In genomic region chr6:22102671-22103070, GRCh38 we compare ENCODE assay signal across 13 cellular contexts.
DNase-seq lines count a peak whose midpoint lies in the region; ATAC-seq, FAIRE-seq and TF ChIP-seq lines count a peak whose summit lies in the region.
"Had no signal": no experiment of that assay in that cellular context is flagged by ENCODE, and none has a peak within 500 bp of the region (broad histone marks: within the 10 kb centered on the region; RNA-seq: fewer than 3 reads in every experiment).

No MANE protein-coding gene starts in this region.

- H3K36me3 ChIP-seq in astrocyte (ENCODE audit: insufficient read depth, low read length), result no peaks in the 10 kb centered on the region
- no peaks in the 10 kb centered on the region for H3K36me3 ChIP-seq in Peyer's patch
- H3K36me3 ChIP-seq: brain microvascular endothelial cell had no signal

- no peak overlapping the region for H3K27ac Mint-ChIP-seq in astrocyte (ENCODE audit: unreplicated experiment)
- H3K27ac Mint-ChIP-seq: H9, memory B cell had no signal

- peaks cover 5% of the 10 kb centered on the region for H3K36me3 Mint-ChIP-seq in astrocyte (ENCODE audit: low read depth, unreplicated experiment)
- H3K36me3 Mint-ChIP-seq: memory B cell had no signal

- H3K27me3 Mint-ChIP-seq in astrocyte (ENCODE audit: low read depth, unreplicated experiment), result no peaks in the 10 kb centered on the region
- H3K27me3 Mint-ChIP-seq: memory B cell had no signal

- H3K27me3 ChIP-seq in astrocyte (ENCODE audit: insufficient read depth, low read length) (no peaks in the 10 kb centered on the region), Peyer's patch (no peaks in the 10 kb centered on the region)
- H3K27me3 ChIP-seq: brain microvascular endothelial cell had no signal

- H3K27ac ChIP-seq in astrocyte (ENCODE audit: low read depth, low read length) (no peak overlapping the region), Peyer's patch (no peak overlapping the region)
- H3K27ac ChIP-seq: brain microvascular endothelial cell had no signal

- TF ChIP-seq POLR2A in Peyer's patch (IDR thresholded peaks at IDR 0.05), result no peak

- TF ChIP-seq CTCF in astrocyte (IDR thresholded peaks at IDR 0.05; ENCODE audit: insufficient read depth, low read depth, low read length) (no peak), Peyer's patch (IDR thresholded peaks at IDR 0.05) (no peak)

- H4K20me1 ChIP-seq in astrocyte (ENCODE audit: insufficient read depth, low read length), result no peaks in the 10 kb centered on the region

- peak; percentile 17 for FAIRE-seq in astrocyte (lab: Jason Lieb, UNC)

- DNase-seq in astrocyte (ENCODE audit: low read depth) (peak; percentile 52), cardiac septum (ENCODE audit: low spot score) (no peak), Peyer's patch (no peak), germinal center (ENCODE audit: low spot score) (no peak)
- DNase-seq in stimulated activated naive CD4-positive, alpha-beta T cell (lab: John Stamatoyannopoulos, UW), result no peak
- DNase-seq: brain microvascular endothelial cell; foreskin melanocyte; H9; stimulated activated naive CD4-positive, alpha-beta T cell treated with Interleukin-2 at 50 U/mL for 16 hours had no signal

- peaks cover 3% of the 10 kb centered on the region for H3K9me3 Mint-ChIP-seq in astrocyte (ENCODE audit: unreplicated experiment)
- H3K9me3 Mint-ChIP-seq: H9 had no signal

- intact Hi-C loops in cardiac septum (cut with DNase I), result no loop called here

- H3K4me1 Mint-ChIP-seq in astrocyte (ENCODE audit: low read depth, unreplicated experiment), result peaks cover 9% of the 10 kb centered on the region

- no peak overlapping the region for H3K4me2 ChIP-seq in astrocyte (ENCODE audit: low read length)

- H3K79me2 ChIP-seq in astrocyte (ENCODE audit: insufficient read depth, low read length), result no peaks in the 10 kb centered on the region

- no peak overlapping the region for H2AFZ ChIP-seq in astrocyte (ENCODE audit: low read depth, low read length)

- no peak overlapping the region for H3K4me3 Mint-ChIP-seq in astrocyte (ENCODE audit: unreplicated experiment)
- H3K4me3 Mint-ChIP-seq: H9, memory B cell had no signal

- H3K4me3 ChIP-seq in astrocyte (ENCODE audit: insufficient read depth, low read depth, low read length) (no peak overlapping the region), Peyer's patch (no peak overlapping the region)

- ATAC-seq in GM18511 (IDR thresholded peaks at IDR 0.05; ENCODE audit: unreplicated experiment) (peak; percentile 92), GM19468 (IDR thresholded peaks at IDR 0.05; ENCODE audit: extremely low read depth, unreplicated experiment) (peak; percentile 76), HG03039 (IDR thresholded peaks at IDR 0.05; ENCODE audit: unreplicated experiment) (peak; percentile 74)

- H3K9me3 ChIP-seq in astrocyte (ENCODE audit: insufficient read depth, low read depth, low read length), result no peaks in the 10 kb centered on the region
- H3K9me3 ChIP-seq in Peyer's patch, result no peaks in the 10 kb centered on the region

- no peak overlapping the region for H3K9ac ChIP-seq in astrocyte (ENCODE audit: low read length)

- H3K4me1 ChIP-seq in astrocyte (ENCODE audit: insufficient read depth, low read length) (no peaks in the 10 kb centered on the region), Peyer's patch (no peaks in the 10 kb centered on the region)
